ENCODE assay signal across 25 cellular contexts in the genomic region with DNA sequence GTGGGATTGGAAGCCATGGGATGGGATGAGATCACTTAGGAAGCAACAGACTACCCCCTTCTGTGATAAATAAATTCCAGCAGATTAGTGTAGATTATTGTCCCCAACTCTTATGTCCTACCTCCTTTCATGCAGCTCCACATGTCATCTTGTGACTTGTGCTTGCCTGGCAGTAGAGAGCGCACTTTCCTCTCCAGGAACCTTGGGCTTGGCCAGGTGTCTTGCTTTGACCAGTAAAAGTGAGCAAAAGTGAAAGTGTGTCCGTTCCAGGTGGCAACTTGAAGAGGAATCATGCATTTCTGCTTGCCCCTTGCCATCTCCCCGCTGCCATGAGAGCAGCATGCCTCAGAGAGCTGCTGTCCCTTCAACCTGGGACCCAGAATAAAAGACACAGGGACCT.
DNase-seq lines count a peak whose midpoint lies in the region; ATAC-seq, FAIRE-seq and TF ChIP-seq lines count a peak whose summit lies in the region.
"Had no signal": no experiment of that assay in that cellular context is flagged by ENCODE, and none has a peak within 500 bp of the region (broad histone marks: within the 10 kb centered on the region; RNA-seq: fewer than 3 reads in every experiment).

No MANE protein-coding gene starts in this region.

- TF ChIP-seq CTCF in GM12874 (IDR thresholded peaks at IDR 0.05; ENCODE audit: insufficient read depth, low read depth, low read length), result 0 out of 2 replicates have a peak, but pooled peaks have one; percentile 4
- TF ChIP-seq CTCF in WERI-Rb-1 (IDR thresholded peaks at IDR 0.05; ENCODE audit: low read depth, low read length), result peak; percentile 21; the same call in 1 of the 2 replicates

- H3K4me1 Mint-ChIP-seq in activated CD4-positive, alpha-beta T cell treated with anti-CD3 and anti-CD28 coated beads, Interleukin-2, amount 10 ng/mL, durations not matched to agents 7 days and 5 days, result no peaks in the 10 kb centered on the region

- peak; percentile 4 for DNase-seq in NCI-H146 treated with DMSO at 0.1 percent for 48 hours (lab: John Stamatoyannopoulos, UW; ENCODE audit: unreplicated experiment)
- DNase-seq in WERI-Rb-1, result no peak
- peak; percentile 75 for DNase-seq in small intestine
- no peak for DNase-seq in T-helper 2 cell
- no peak for DNase-seq in activated CD4-positive, alpha-beta T cell treated with anti-CD3 and anti-CD28 coated beads, Interleukin-2, amount 10 ng/mL, durations not matched to agents 7 days and 5 days
- DNase-seq: activated CD4-positive, alpha-beta T cell treated with anti-CD3 and anti-CD28 coated beads, Interleukin-2, amount 50 U/mL, for 1 hour; activated naive CD4-positive, alpha-beta T cell treated with anti-CD3 and anti-CD28 coated beads, Interleukin-2, amount 50 U/mL, for 16 hours; amygdala; H7; islet precursor cell; NCI-H1105 treated with DMSO at 0.1 percent for 48 hours; NCI-H2107; NCI-H446; retina; stimulated activated CD4-positive, alpha-beta T cell treated with anti-CD3 and anti-CD28 coated beads, Interleukin-4, amount 100 ng/mL, for 1 hour; stimulated activated naive CD4-positive, alpha-beta T cell treated with Interleukin-2 at 50 U/mL for 16 hours had no signal

- H3K27ac ChIP-seq in WERI-Rb-1, result no peak overlapping the region
- H3K27ac ChIP-seq in small intestine (ENCODE audit: low read depth in 1 of 2, low read length in 1 of 2), result no peak overlapping the region
- H3K27ac ChIP-seq: C4-2B, SK-N-MC had no signal

- no peak overlapping the region for H3K27ac Mint-ChIP-seq in activated CD4-positive, alpha-beta T cell treated with anti-CD3 and anti-CD28 coated beads, Interleukin-2, amount 10 ng/mL, durations not matched to agents 7 days and 5 days
- H3K27ac Mint-ChIP-seq: activated T-helper 1 cell treated with anti-CD3 and anti-CD28 coated beads, Interleukin-12 subunit alpha, Interleukin-12 subunit beta, Interleukin-2, Interleukin-4 antibody, amounts not matched to agents 30 ng/mL and 10 ng/mL and 1 ng/mL, durations not matched to agents 14 hours and 24 hours and 36 hours; natural killer cell treated with Interleukin-12 subunit alpha and Interleukin-12 subunit beta and Interleukin-15 and Interleukin-18, amount 100 ng/mL, for 72 hours had no signal

- POLR2A ChIA-PET in activated CD4-positive, alpha-beta T cell treated with anti-CD3 and anti-CD28 coated beads, Interleukin-2, amount 10 ng/mL, durations not matched to agents 7 days and 5 days (lab: Charles Lee), result no interaction called here

- no peaks in the 10 kb centered on the region for H3K9me3 Mint-ChIP-seq in activated CD4-positive, alpha-beta T cell treated with anti-CD3 and anti-CD28 coated beads, Interleukin-2, amount 10 ng/mL, durations not matched to agents 7 days and 5 days
- H3K9me3 Mint-ChIP-seq: natural killer cell treated with Interleukin-12 subunit alpha and Interleukin-12 subunit beta and Interleukin-15 and Interleukin-18, amount 100 ng/mL, for 72 hours had no signal

- H3K4me1 ChIP-seq in small intestine (ENCODE audit: control insufficient read depth in 2 of 2, insufficient read depth in 1 of 2, low read depth in 1 of 2, low read length in 1 of 2), result no peaks in the 10 kb centered on the region

- H3K9me3 ChIP-seq in WERI-Rb-1 (ENCODE audit: severe bottlenecking) (no peaks in the 10 kb centered on the region), small intestine (ENCODE audit: control insufficient read depth, low read depth) (no peaks in the 10 kb centered on the region)

- no peak for FAIRE-seq in small intestine (lab: Jason Lieb, UNC)
- FAIRE-seq: bronchial epithelial cell, colon had no signal

- H3K4me3 ChIP-seq in WERI-Rb-1 (ENCODE audit: low read depth, low read length), result no peak overlapping the region
- H3K4me3 ChIP-seq in small intestine (ENCODE audit: low read depth in 1 of 2, low read length in 2 of 2), result no peak overlapping the region
- H3K4me3 ChIP-seq: SK-N-MC had no signal

- H3K27me3 Mint-ChIP-seq in activated CD4-positive, alpha-beta T cell treated with anti-CD3 and anti-CD28 coated beads, Interleukin-2, amount 10 ng/mL, durations not matched to agents 7 days and 5 days, result no peaks in the 10 kb centered on the region

- H3K4me3 Mint-ChIP-seq in activated CD4-positive, alpha-beta T cell treated with anti-CD3 and anti-CD28 coated beads, Interleukin-2, amount 10 ng/mL, durations not matched to agents 7 days and 5 days, result no peak overlapping the region
- H3K4me3 Mint-ChIP-seq: activated T-helper 1 cell treated with anti-CD3 and anti-CD28 coated beads, Interleukin-12 subunit alpha, Interleukin-12 subunit beta, Interleukin-2, Interleukin-4 antibody, amounts not matched to agents 30 ng/mL and 10 ng/mL and 1 ng/mL, durations not matched to agents 14 hours and 24 hours and 36 hours; natural killer cell treated with Interleukin-12 subunit alpha and Interleukin-12 subunit beta and Interleukin-15 and Interleukin-18, amount 100 ng/mL, for 72 hours had no signal

- ATAC-seq in HG02981 (IDR thresholded peaks at IDR 0.05; ENCODE audit: unreplicated experiment) (no peak), SK-N-SH treated with all-trans-retinoic acid at 6 μM for 48 hours (no peak)
- ATAC-seq: natural killer cell treated with Interleukin-12 subunit alpha and Interleukin-12 subunit beta and Interleukin-15 and Interleukin-18, amount 100 ng/mL, for 72 hours had no signal

- no peaks in the 10 kb centered on the region for H3K36me3 Mint-ChIP-seq in activated CD4-positive, alpha-beta T cell treated with anti-CD3 and anti-CD28 coated beads, Interleukin-2, amount 10 ng/mL, durations not matched to agents 7 days and 5 days (ENCODE audit: low read depth)
- H3K36me3 Mint-ChIP-seq: natural killer cell treated with Interleukin-12 subunit alpha and Interleukin-12 subunit beta and Interleukin-15 and Interleukin-18, amount 100 ng/mL, for 72 hours had no signal

- H3K36me3 ChIP-seq in WERI-Rb-1 (no peaks in the 10 kb centered on the region), small intestine (ENCODE audit: control insufficient read depth in 2 of 2, insufficient read depth in 2 of 2, low read length in 2 of 2) (no peaks in the 10 kb centered on the region)

- CTCF ChIA-PET in activated CD4-positive, alpha-beta T cell treated with anti-CD3 and anti-CD28 coated beads, Interleukin-2, amount 10 ng/mL, durations not matched to agents 7 days and 5 days (lab: Charles Lee), result no interaction called here

- H3K27me3 ChIP-seq in WERI-Rb-1 (ENCODE audit: insufficient read depth, low read depth, severe bottlenecking) (no peaks in the 10 kb centered on the region), small intestine (ENCODE audit: control insufficient read depth in 2 of 2, insufficient read depth in 2 of 2, low read length in 2 of 2) (no peaks in the 10 kb centered on the region)

- WGBS in small intestine, 3 donors, result 16 to 77% (median 35%) methylated on average over 3 of the region's 3 CpGs

TF ChIP-seq in SK-N-SH treated with all-trans-retinoic acid at 6 μM for 48 hours, 23 proteins besides CTCF, POLR2A, EP300 and RAD21 (continues in another document):
- no peak for TF ChIP-seq ARNTL (CRISPR knock-in tag; IDR thresholded peaks at IDR 0.05; ENCODE audit: borderline replicate concordance, low read depth)
- TF ChIP-seq TOX (CRISPR knock-in tag; IDR thresholded peaks at IDR 0.05; ENCODE audit: borderline replicate concordance), result no peak
- TF ChIP-seq PPARA (CRISPR knock-in tag; IDR thresholded peaks at IDR 0.05; ENCODE audit: borderline replicate concordance), result no peak
- no peak for TF ChIP-seq ZFP30 (CRISPR knock-in tag; IDR thresholded peaks at IDR 0.05)
- no peak for TF ChIP-seq CSDC2 (CRISPR knock-in tag; IDR thresholded peaks at IDR 0.05)
- TF ChIP-seq RARB (CRISPR knock-in tag; IDR thresholded peaks at IDR 0.05), result no peak
- TF ChIP-seq, protein P1, sequence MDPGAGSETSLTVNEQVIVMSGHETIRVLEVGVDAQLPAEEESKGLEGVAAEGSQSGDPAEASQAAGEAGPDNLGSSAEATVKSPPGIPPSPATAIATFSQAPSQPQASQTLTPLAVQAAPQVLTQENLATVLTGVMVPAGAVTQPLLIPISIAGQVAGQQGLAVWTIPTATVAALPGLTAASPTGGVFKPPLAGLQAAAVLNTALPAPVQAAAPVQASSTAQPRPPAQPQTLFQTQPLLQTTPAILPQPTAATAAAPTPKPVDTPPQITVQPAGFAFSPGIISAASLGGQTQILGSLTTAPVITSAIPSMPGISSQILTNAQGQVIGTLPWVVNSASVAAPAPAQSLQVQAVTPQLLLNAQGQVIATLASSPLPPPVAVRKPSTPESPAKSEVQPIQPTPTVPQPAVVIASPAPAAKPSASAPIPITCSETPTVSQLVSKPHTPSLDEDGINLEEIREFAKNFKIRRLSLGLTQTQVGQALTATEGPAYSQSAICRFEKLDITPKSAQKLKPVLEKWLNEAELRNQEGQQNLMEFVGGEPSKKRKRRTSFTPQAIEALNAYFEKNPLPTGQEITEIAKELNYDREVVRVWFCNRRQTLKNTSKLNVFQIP (CRISPR knock-in tag; IDR thresholded peaks at IDR 0.05; ENCODE audit: borderline replicate concordance, low read depth), result no peak
- no peak for TF ChIP-seq ZFP3 (CRISPR knock-in tag; IDR thresholded peaks at IDR 0.05)
- no peak for TF ChIP-seq ZNF565 (CRISPR knock-in tag; conservative IDR thresholded peaks at IDR 0.05; ENCODE audit: low read depth)
- TF ChIP-seq, protein P2, sequence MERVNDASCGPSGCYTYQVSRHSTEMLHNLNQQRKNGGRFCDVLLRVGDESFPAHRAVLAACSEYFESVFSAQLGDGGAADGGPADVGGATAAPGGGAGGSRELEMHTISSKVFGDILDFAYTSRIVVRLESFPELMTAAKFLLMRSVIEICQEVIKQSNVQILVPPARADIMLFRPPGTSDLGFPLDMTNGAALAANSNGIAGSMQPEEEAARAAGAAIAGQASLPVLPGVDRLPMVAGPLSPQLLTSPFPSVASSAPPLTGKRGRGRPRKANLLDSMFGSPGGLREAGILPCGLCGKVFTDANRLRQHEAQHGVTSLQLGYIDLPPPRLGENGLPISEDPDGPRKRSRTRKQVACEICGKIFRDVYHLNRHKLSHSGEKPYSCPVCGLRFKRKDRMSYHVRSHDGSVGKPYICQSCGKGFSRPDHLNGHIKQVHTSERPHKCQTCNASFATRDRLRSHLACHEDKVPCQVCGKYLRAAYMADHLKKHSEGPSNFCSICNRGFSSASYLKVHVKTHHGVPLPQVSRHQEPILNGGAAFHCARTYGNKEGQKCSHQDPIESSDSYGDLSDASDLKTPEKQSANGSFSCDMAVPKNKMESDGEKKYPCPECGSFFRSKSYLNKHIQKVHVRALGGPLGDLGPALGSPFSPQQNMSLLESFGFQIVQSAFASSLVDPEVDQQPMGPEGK (CRISPR knock-in tag; IDR thresholded peaks at IDR 0.05; ENCODE audit: borderline replicate concordance), result no peak

Comparison
In these comparisons a context has a peak if more than half of its experiments do, and no peak if none do; other contexts are left out.
1. DNase-seq: peak in NCI-H146 treated with DMSO at 0.1 percent for 48 hours (single experiment) and small intestine (single experiment); none in WERI-Rb-1 (single experiment), T-helper 2 cell (0 of 5) and activated CD4-positive, alpha-beta T cell treated with anti-CD3 and anti-CD28 coated beads, Interleukin-2, amount 10 ng/mL, durations not matched to agents 7 days and 5 days (single experiment).